ENCODE assay signal across 21 cellular contexts in the genomic region with DNA sequence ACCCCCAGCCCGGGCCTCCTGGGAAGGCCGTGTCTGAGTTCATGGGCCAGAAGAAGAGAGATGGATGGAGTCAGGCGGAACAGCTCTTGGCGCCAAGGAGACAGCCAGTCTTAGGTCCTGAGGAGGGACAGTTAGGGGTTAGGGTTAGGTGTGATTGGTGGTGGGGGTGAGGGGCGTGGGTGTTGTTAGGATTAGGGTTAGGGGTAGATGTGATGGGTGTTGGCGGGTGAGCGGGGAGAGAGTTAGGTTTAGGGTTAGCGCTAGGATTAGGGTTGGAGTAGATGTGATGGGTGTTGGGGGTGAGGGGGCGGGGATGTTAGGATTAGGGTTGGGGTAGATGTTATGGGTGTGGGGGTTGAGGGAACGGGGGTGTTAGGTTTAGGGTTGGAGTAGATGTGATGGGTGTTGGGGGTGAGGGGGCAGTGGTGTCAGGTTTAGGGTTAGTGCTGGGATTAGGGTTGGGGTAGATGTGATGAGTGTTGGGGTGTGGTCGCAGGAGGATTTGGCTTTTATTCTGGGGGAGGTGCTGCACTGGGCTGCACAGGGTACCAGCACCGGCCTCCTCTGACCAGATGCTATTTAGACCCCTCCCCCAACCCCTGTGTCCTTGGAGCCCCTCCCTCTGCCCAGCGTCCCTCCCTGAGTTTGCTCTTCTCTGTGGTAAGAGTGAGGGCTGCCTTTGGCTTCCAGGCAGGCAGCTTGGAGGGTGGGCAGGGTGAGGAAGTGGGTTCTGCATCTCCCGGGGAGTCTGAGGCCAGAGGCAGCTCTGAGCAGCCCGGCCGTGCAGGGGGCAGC.
"Had no signal": no experiment of that assay in that cellular context is flagged by ENCODE, and none has a peak within 500 bp of the region (broad histone marks: within the 10 kb centered on the region; RNA-seq: fewer than 3 reads in every experiment).

No MANE protein-coding gene starts in this region.

- H3K27me3 ChIP-seq: right atrium auricular region had no signal

- H3K9me3 ChIP-seq: gastrocnemius medialis, left ventricle myocardium inferior, prostate gland, right atrium auricular region, suprapubic skin had no signal

- H3K27ac ChIP-seq: brain microvascular endothelial cell, gastrocnemius medialis, left ventricle myocardium inferior, prostate gland, right atrium auricular region, skin epidermis, suprapubic skin had no signal

- H3K27me3 Mint-ChIP-seq: activated CD4-positive, alpha-beta T cell treated with anti-CD3 and anti-CD28 coated beads, Interleukin-2, amount 10 ng/mL, durations not matched to agents 24 days and 14 days; central memory CD8-positive, alpha-beta T cell; stimulated activated naive CD8-positive, alpha-beta T cell treated with anti-CD3 and anti-CD28 coated beads, Interleukin-15, amount 100 ng/mL, for 72 hours had no signal

- H3K4me3 Mint-ChIP-seq: activated CD4-positive, alpha-beta T cell treated with anti-CD3 and anti-CD28 coated beads, Interleukin-2, amount 10 ng/mL, durations not matched to agents 24 days and 14 days; activated naive CD4-positive, alpha-beta T cell treated with anti-CD3 and anti-CD28 coated beads for 36 hours; activated T-cell treated with anti-CD3 and anti-CD28 coated beads, Interleukin-2, amount 50 U/mL, for 4 hours; central memory CD8-positive, alpha-beta T cell; neural crest cell; stimulated activated naive CD8-positive, alpha-beta T cell treated with anti-CD3 and anti-CD28 coated beads, Interleukin-15, amount 100 ng/mL, for 72 hours had no signal

- H3K4me1 ChIP-seq: gastrocnemius medialis, left ventricle myocardium inferior, prostate gland, right atrium auricular region had no signal

- DNase-seq: activated CD4-positive, alpha-beta T cell treated with anti-CD3 and anti-CD28 coated beads, Interleukin-2, amount 10 ng/mL, durations not matched to agents 24 days and 14 days; activated CD8-positive, alpha-beta memory T cell treated with anti-CD3 and anti-CD28 coated beads, Interleukin-2, amount 50 U/mL, for 4 hours; activated naive CD4-positive, alpha-beta T cell treated with anti-CD3 and anti-CD28 coated beads for 36 hours; activated T-cell treated with anti-CD3 and anti-CD28 coated beads, Interleukin-2, amount 50 U/mL, for 4 hours; aorta; brain microvascular endothelial cell; effector CD4-positive, alpha-beta T cell; gastrocnemius medialis; head of caudate nucleus; left ventricle myocardium inferior; stimulated activated CD4-positive, alpha-beta T cell treated with anti-CD3 and anti-CD28 coated beads, Interleukin-15, amount 100 ng/mL, for 24 hours; stimulated activated CD4-positive, alpha-beta T cell treated with anti-CD3 and anti-CD28 coated beads, Interleukin-2, amount 100 ng/mL, for 48 hours; stimulated activated naive CD8-positive, alpha-beta T cell treated with anti-CD3 and anti-CD28 coated beads, Interleukin-15, amount 100 ng/mL, for 72 hours; T-helper 1 cell; T-helper 9 cell had no signal

- H3K4me3 ChIP-seq: gastrocnemius medialis, left ventricle myocardium inferior, prostate gland, right atrium auricular region, skin epidermis, suprapubic skin had no signal

- ATAC-seq: activated T-cell treated with anti-CD3 and anti-CD28 coated beads, Interleukin-2, amount 50 U/mL, for 4 hours; gastrocnemius medialis; stimulated activated naive CD8-positive, alpha-beta T cell treated with anti-CD3 and anti-CD28 coated beads, Interleukin-15, amount 100 ng/mL, for 72 hours had no signal

- H3K9me3 Mint-ChIP-seq: activated naive CD4-positive, alpha-beta T cell treated with anti-CD3 and anti-CD28 coated beads for 36 hours; activated T-cell treated with anti-CD3 and anti-CD28 coated beads, Interleukin-2, amount 50 U/mL, for 4 hours; central memory CD8-positive, alpha-beta T cell had no signal

- H3K36me3 ChIP-seq: brain microvascular endothelial cell, gastrocnemius medialis, left ventricle myocardium inferior, prostate gland, right atrium auricular region, suprapubic skin had no signal

- H3K27ac Mint-ChIP-seq: activated CD4-positive, alpha-beta T cell treated with anti-CD3 and anti-CD28 coated beads, Interleukin-2, amount 10 ng/mL, durations not matched to agents 24 days and 14 days; activated naive CD4-positive, alpha-beta T cell treated with anti-CD3 and anti-CD28 coated beads for 36 hours had no signal
